16 cellular contexts compared by ENCODE assay signal in the genomic region with DNA sequence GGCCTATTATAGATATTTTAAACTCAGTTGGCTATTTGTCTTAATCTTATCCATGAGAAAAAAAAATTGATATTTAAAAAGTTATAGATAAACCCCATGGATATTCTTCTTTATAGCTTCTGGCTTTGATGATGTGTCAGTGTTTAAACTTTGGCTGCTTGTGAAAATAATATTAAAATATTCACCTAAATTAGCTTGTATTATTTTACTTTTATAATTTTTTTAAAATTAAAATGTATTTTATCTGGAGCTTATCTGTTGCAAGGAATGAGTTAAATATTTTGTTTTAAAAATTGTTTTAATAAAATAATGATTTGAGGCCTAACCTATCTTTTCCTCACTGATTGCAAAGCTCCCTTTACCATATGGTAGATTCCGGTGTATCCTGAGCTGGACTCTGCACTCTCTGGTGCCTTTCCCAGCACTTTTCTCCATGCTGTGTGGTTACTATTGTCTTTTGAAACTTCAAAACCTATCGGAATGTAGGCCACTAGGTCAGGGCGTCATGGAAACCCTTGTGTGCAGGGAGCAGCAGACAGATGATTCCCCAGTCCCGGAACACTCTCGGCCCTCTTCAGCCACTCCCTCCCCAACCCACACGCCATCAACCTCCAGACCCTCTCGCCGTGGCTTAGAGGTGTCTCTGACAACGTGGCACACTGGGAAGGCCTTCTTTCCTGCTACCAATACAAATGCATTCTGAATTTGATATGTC.
"Had no signal": no experiment of that assay in that cellular context is flagged by ENCODE, and none has a peak within 500 bp of the region (broad histone marks: within the 10 kb centered on the region; RNA-seq: fewer than 3 reads in every experiment).

No MANE protein-coding gene starts in this region.

- H3K9me3 Mint-ChIP-seq: activated CD4-positive, alpha-beta T cell treated with anti-CD3 and anti-CD28 coated beads, Interleukin-2, amount 10 ng/mL, durations not matched to agents 7 days and 5 days; activated naive CD8-positive, alpha-beta T cell treated with anti-CD3 and anti-CD28 coated beads for 36 hours; activated T-helper 1 cell treated with anti-CD3 and anti-CD28 coated beads, Interleukin-12 subunit alpha, Interleukin-12 subunit beta, Interleukin-2, Interleukin-4 antibody, amounts not matched to agents 30 ng/mL and 10 ng/mL and 1 ng/mL, durations not matched to agents 14 hours and 24 hours and 36 hours had no signal

- DNase-seq: activated CD4-positive, alpha-beta T cell treated with anti-CD3 and anti-CD28 coated beads, Interleukin-2, amount 10 ng/mL, durations not matched to agents 7 days and 5 days; activated CD4-positive, CD25-positive, alpha-beta regulatory T cell; activated CD8-positive, alpha-beta memory T cell treated with anti-CD3 and anti-CD28 coated beads for 24 hours; activated naive CD8-positive, alpha-beta T cell treated with anti-CD3 and anti-CD28 coated beads for 36 hours; effector memory CD4-positive, alpha-beta T cell; gastrocnemius medialis; heart right ventricle; left colon; naive B cell; posterior cingulate gyrus; small intestine; stimulated activated CD4-positive, alpha-beta T cell treated with anti-CD3 and anti-CD28 coated beads, Interleukin-4, amount 100 ng/mL, for 24 hours; stimulated activated naive CD4-positive, alpha-beta T cell; T-helper 17 cell had no signal

- H3K4me3 Mint-ChIP-seq: activated CD4-positive, alpha-beta T cell treated with anti-CD3 and anti-CD28 coated beads, Interleukin-2, amount 10 ng/mL, durations not matched to agents 7 days and 5 days; activated naive CD8-positive, alpha-beta T cell treated with anti-CD3 and anti-CD28 coated beads for 36 hours; activated T-helper 1 cell treated with anti-CD3 and anti-CD28 coated beads, Interleukin-12 subunit alpha, Interleukin-12 subunit beta, Interleukin-2, Interleukin-4 antibody, amounts not matched to agents 30 ng/mL and 10 ng/mL and 1 ng/mL, durations not matched to agents 14 hours and 24 hours and 36 hours; T-helper 17 cell had no signal

- H3K9me3 ChIP-seq: gastrocnemius medialis, heart right ventricle, tibial nerve had no signal

- H3K36me3 ChIP-seq: gastrocnemius medialis, heart right ventricle, tibial nerve had no signal

- H3K4me3 ChIP-seq: gastrocnemius medialis, heart right ventricle, tibial nerve had no signal

- H3K4me1 Mint-ChIP-seq: activated CD4-positive, alpha-beta T cell treated with anti-CD3 and anti-CD28 coated beads, Interleukin-2, amount 10 ng/mL, durations not matched to agents 7 days and 5 days; activated naive CD8-positive, alpha-beta T cell treated with anti-CD3 and anti-CD28 coated beads for 36 hours; naive B cell had no signal

- H3K27ac ChIP-seq: gastrocnemius medialis, heart right ventricle, tibial nerve had no signal

- H3K27me3 Mint-ChIP-seq: activated CD4-positive, alpha-beta T cell treated with anti-CD3 and anti-CD28 coated beads, Interleukin-2, amount 10 ng/mL, durations not matched to agents 7 days and 5 days; activated naive CD8-positive, alpha-beta T cell treated with anti-CD3 and anti-CD28 coated beads for 36 hours; naive B cell; T-helper 17 cell had no signal

- H3K27me3 ChIP-seq: gastrocnemius medialis, tibial nerve had no signal

- H3K4me1 ChIP-seq: gastrocnemius medialis, heart right ventricle had no signal

- H3K36me3 Mint-ChIP-seq: activated naive CD8-positive, alpha-beta T cell treated with anti-CD3 and anti-CD28 coated beads for 36 hours; naive B cell had no signal

- H3K27ac Mint-ChIP-seq: activated CD4-positive, alpha-beta T cell treated with anti-CD3 and anti-CD28 coated beads, Interleukin-2, amount 10 ng/mL, durations not matched to agents 7 days and 5 days; activated naive CD8-positive, alpha-beta T cell treated with anti-CD3 and anti-CD28 coated beads for 36 hours; activated T-helper 1 cell treated with anti-CD3 and anti-CD28 coated beads, Interleukin-12 subunit alpha, Interleukin-12 subunit beta, Interleukin-2, Interleukin-4 antibody, amounts not matched to agents 30 ng/mL and 10 ng/mL and 1 ng/mL, durations not matched to agents 14 hours and 24 hours and 36 hours; naive B cell; T-helper 17 cell had no signal
